Comparison of ENCODE assay signal across 8 cellular contexts in the genomic region with DNA sequence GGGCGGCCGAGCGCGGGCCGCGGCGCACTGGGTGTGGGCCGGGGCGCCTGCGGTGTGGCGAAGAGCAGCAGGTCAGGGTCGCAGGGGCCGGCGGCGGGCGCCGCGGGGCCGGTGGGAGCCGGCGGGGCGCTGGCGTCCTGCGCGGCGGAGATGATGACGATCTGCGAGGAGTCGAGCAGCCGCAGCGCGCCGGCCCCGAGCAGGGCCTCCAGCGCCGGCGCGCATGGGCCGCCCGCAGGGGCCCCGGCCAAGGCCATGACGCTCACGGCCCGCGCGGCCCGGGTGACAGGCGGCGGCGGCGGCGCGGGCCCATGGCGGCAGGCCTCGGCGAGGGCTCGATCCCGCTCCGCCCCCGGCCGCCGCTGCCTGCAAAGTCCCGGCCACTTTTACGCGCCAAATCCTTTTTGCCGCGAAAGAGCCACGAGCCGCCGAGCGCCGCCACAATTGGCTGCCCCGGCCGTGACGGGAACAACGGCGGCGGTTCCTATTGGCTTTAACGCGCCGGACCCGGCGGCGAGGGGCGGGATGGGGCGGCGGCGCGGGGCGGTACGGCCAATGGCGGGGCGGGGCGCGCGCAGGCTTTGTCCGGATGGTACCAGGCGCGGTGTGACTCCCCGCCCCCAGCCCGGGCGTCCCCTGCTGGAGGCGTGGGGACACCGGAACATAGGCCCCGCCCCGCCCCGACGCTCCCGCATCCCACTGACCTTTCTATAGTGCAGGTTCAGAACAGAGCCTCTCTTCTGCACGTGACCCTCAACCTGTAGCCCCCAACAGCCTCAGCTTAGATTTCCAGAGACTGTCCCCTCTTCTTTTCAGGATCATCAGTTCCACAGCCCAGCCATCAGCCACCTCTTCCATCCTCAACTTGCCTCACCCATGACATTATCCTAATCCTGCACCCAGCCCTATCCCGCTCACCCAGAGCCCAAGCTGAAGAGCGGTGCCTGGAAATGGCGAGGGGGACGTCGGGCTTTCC. TPM values are rescaled to one million over a fixed set of nuclear protein-coding genes. Genes with fewer than 3 reads are reported as not detected.
A peak's percentile ranks its signal among the peaks of the same experiment; 100 is the strongest.
DNase-seq lines count a peak whose midpoint lies in the region; ATAC-seq, FAIRE-seq and TF ChIP-seq lines count a peak whose summit lies in the region.

Gene E2F1 (minus strand): TSS at position 378 of the 976 bp plus-strand sequence. CDS start 121 bp downstream, at position 257.

- no peaks in the 10 kb centered on the region for H3K27me3 ChIP-seq in small intestine (ENCODE audit: control insufficient read depth in 2 of 2, insufficient read depth in 2 of 2, low read length in 2 of 2)

- DNase-seq in AG08396 (ENCODE audit: low spot score), result peak; percentile 99
- peak; percentile 98 for DNase-seq in NCI-H2227 (lab: John Stamatoyannopoulos, UW; ENCODE audit: unreplicated experiment)
- DNase-seq in T47D (ENCODE audit: low read depth in 1 of 2, low spot score in 1 of 2), result peak; percentile 98 to 100
- peak; percentile 99 for DNase-seq in iPS-NIHi11 (ENCODE audit: low spot score)
- peak; percentile 95 for DNase-seq in small intestine

- in situ Hi-C loops in GM18951 (cut with MboI; ENCODE audit: low sequenced_read_pairs, unreplicated experiment), result no loop called here
- in situ Hi-C loops in T47D (cut with HindIII; ENCODE audit: low pct_unique_long_range_greater_than_20kb, low sequenced_read_pairs), result no loop called here

- H3K4me1 ChIP-seq in small intestine (ENCODE audit: control insufficient read depth in 2 of 2, insufficient read depth in 1 of 2, low read depth in 1 of 2, low read length in 1 of 2), result peaks cover 2 to 3% of the 10 kb centered on the region in 2 donors

- H3K36me3 ChIP-seq in small intestine (ENCODE audit: control insufficient read depth in 2 of 2, insufficient read depth in 2 of 2, low read length in 2 of 2), result no peaks in the 10 kb centered on the region

- no peak for FAIRE-seq in small intestine (lab: Jason Lieb, UNC)

- peak within 1 kb of the TSS; percentile 33 to 75 for H3K4me3 ChIP-seq in small intestine (ENCODE audit: low read depth in 1 of 2, low read length in 2 of 2)

- peak; percentile 66 for TF ChIP-seq POLR2A in GM18951 (IDR thresholded peaks at IDR 0.05; ENCODE audit: extremely low read depth, insufficient read depth, insufficient read length)

- TF ChIP-seq CTCF in VCaP (conservative IDR thresholded peaks at IDR 0.05), result peak; percentile 28; the same call in 1 of the 2 replicates

- ATAC-seq in HG03159 (IDR thresholded peaks at IDR 0.05; ENCODE audit: unreplicated experiment), result peak; percentile 80

- 2 to 3% (median 3%) methylated on average over 48 to 115 of the region's 115 CpGs for WGBS in small intestine, 3 donors

- peak within 1 kb of the TSS; percentile 92 for H3K27ac ChIP-seq in VCaP
- H3K27ac ChIP-seq in small intestine (ENCODE audit: low read depth in 1 of 2, low read length in 1 of 2), result peak within 1 kb of the TSS; percentile 35 to 81

- H3K9me3 ChIP-seq in small intestine (ENCODE audit: control insufficient read depth, low read depth), result no peaks in the 10 kb centered on the region

RNA-seq across cellular contexts. Expression of gene E2F1, which starts in this region (rescaled TPM):
- 10 to 100 TPM in 1 of 3 donors, 1 to 10 TPM in 2; 2.2 to 10.9 (median 2.5) TPM for polyA plus RNA-seq in small intestine

Comparison
In these comparisons a context has a peak if more than half of its experiments do, and no peak if none do; other contexts are left out.
1. Peak in every context shown above with its lines: DNase-seq, ATAC-seq, H3K4me3 ChIP-seq and H3K27ac ChIP-seq.